10 cellular contexts compared by ENCODE assay signal in the genomic region with DNA sequence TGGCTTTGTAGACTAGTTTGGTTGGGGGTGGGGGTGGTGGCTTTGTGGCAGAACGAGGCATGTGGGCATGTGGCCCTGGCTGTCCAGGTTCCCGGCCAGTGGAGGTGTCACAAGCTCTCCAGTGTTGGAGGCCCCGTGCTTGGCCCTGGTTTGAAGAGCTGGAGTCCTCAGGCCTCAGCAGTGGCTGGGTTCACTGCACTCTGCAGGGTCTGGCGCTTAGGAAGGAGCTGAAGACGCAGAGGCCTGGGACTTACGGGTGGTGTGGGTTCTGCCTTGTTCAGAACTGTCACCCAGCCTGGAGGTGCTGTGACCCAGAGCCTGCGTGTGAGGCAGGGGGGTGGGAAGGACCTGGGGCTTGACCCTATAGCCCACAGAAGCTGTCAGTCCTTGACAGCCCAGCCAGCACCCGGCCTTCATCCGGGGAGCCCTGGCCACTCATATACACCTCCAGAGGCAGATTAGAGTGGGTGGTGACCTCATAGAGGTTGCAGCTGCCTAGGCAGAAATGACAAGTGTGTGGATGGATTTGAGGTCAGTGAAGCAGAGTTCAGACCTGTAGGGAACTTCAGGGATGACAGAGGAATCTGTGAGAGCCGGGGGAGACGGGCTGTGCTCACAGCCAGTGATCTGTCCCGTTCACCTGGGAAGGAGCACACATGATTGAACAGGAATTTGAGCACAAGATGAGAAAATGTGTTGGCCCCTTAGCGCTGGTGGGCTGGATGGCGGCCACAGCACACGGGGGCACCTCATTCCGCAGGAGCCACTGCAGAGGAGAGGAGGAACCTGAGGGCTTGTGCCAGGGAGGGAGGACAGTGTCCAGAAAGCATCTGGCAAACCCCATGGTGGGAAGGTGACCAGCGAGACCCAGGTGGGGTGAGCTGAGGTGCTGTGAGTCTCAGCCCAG. TPM values are rescaled to one million over a fixed set of nuclear protein-coding genes. Genes with fewer than 3 reads are reported as not detected.
"Had no signal": no experiment of that assay in that cellular context is flagged by ENCODE, and none has a peak within 500 bp of the region (broad histone marks: within the 10 kb centered on the region; RNA-seq: fewer than 3 reads in every experiment).

No MANE protein-coding gene starts in this region.

RNA-seq across cellular contexts. Expression of a gene that starts 15.5 kb away (rescaled TPM):
- total RNA-seq: SJCRH30 had no signal

RNA-seq across cellular contexts. Expression of a gene that starts 36.3 kb away (rescaled TPM):
- total RNA-seq: activated CD4-positive, alpha-beta memory T cell treated with anti-CD3 and anti-CD28 coated beads for 36 hours; activated CD8-positive, alpha-beta memory T cell treated with anti-CD3 and anti-CD28 coated beads, Interleukin-2, amount 10 ng/mL, durations not matched to agents 7 days and 5 days; activated naive CD4-positive, alpha-beta T cell treated with anti-CD3 and anti-CD28 coated beads for 36 hours; cerebellum; esophagus squamous epithelium; mammary epithelial cell; naive thymus-derived CD8-positive, alpha-beta T cell; SJCRH30; T-helper 1 cell treated with Interleukin-12 subunit alpha and Interleukin-12 subunit beta and Interleukin-4 antibody, amounts not matched to agents 30 ng/mL and 1 ng/mL, for 36 hours; transverse colon had no signal
- polyA plus RNA-seq: mammary epithelial cell; naive thymus-derived CD8-positive, alpha-beta T cell had no signal
